Comparison of ENCODE assay signal across 1 cellular context in genomic region chr7:47664650-47665049, GRCh38.
TF ChIP-seq lines count a peak whose summit lies in the region.

No MANE protein-coding gene starts in this region.

TF ChIP-seq in A549, 52 proteins besides CTCF, POLR2A, EP300 and RAD21 (continued from another document):
- TF ChIP-seq JUN (IDR thresholded peaks at IDR 0.05) = 0 out of 5 replicates have a peak, but pooled peaks of 1 of the 2 experiments have one; percentile 17
- TF ChIP-seq KDM1A (IDR thresholded peaks at IDR 0.05; ENCODE audit: low read depth) = no peak
